ENCODE assay signal across 1 cellular context in genomic region chr12:122395319-122395718, GRCh38.
TF ChIP-seq lines count a peak whose summit lies in the region.

No MANE protein-coding gene starts in this region.

TF ChIP-seq in liver, 16 proteins besides CTCF, POLR2A, EP300 and RAD21 (continued from another document):
- TF ChIP-seq REST (IDR thresholded peaks at IDR 0.05) = no peak
- no peak for TF ChIP-seq EGR1 (IDR thresholded peaks at IDR 0.05; ENCODE audit: low read depth in 2 of 2)
- TF ChIP-seq HNF4A (conservative IDR thresholded peaks at IDR 0.05) = no peak
- TF ChIP-seq ZBTB33 (IDR thresholded peaks at IDR 0.05) = no peak
